Comparison of ENCODE assay signal across 25 cellular contexts in the genomic region with DNA sequence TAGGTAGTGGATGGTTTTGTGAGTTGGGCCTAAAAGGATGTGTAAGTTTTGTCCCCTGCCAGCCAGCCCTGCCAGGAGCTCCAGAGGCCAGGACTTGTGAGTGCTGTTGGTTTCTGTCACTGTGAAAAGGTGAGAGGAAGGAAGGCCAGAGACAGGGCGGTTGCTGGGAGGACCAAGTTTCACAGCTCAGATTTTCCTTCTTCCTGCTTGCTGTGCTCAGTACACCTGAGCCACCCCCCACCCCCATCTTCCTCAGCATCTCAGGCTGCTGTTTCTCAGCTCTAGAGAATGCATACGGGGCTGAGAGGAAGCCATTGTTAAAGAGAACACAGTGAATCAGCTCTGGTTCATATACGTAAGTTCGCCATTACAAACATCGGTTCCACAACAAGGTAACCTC.
"Had no signal": no experiment of that assay in that cellular context is flagged by ENCODE, and none has a peak within 500 bp of the region (broad histone marks: within the 10 kb centered on the region; RNA-seq: fewer than 3 reads in every experiment).

No MANE protein-coding gene starts in this region.

- H3K36me3 ChIP-seq: esophagus squamous epithelium, gastrocnemius medialis, heart right ventricle, left lung, lower lobe of right lung had no signal

- H3K9me3 Mint-ChIP-seq: dendritic cell treated with granulocyte-macrophage colony-stimulating factor and Interleukin-4, amounts not matched to agents 40 ng/mL and 50 ng/mL, for 4 days; effector memory CD8-positive, alpha-beta T cell had no signal

- H3K4me1 ChIP-seq: esophagus squamous epithelium, gastrocnemius medialis, heart right ventricle, left lung, lower lobe of right lung had no signal

- H3K27me3 Mint-ChIP-seq: dendritic cell treated with granulocyte-macrophage colony-stimulating factor and Interleukin-4, amounts not matched to agents 40 ng/mL and 50 ng/mL, for 4 days; naive thymus-derived CD8-positive, alpha-beta T cell had no signal

- H3K36me3 Mint-ChIP-seq: mesothelial cell of epicardium had no signal

- ATAC-seq: effector memory CD8-positive, alpha-beta T cell; esophagus mucosa; gastrocnemius medialis; heart right ventricle; left cardiac atrium; left lung; left ventricle myocardium superior; lower lobe of right lung; mucosa of descending colon; naive thymus-derived CD8-positive, alpha-beta T cell had no signal

- H3K9me3 ChIP-seq: esophagus squamous epithelium, gastrocnemius medialis, left lung, lower lobe of right lung, mucosa of descending colon had no signal

- DNase-seq: cortex of kidney; effector CD8-positive, alpha-beta T cell; effector memory CD8-positive, alpha-beta T cell; endodermal cell; erythroblast; esophagus squamous epithelium; foreskin fibroblast; foreskin melanocyte; gastrocnemius medialis; glutamatergic neuron; head of caudate nucleus; heart right ventricle; hippocampal formation; left cardiac atrium; left lung; left ventricle myocardium superior; lower lobe of right lung; mesenchymal stem cell; mucosa of descending colon; naive B cell; naive thymus-derived CD8-positive, alpha-beta T cell had no signal

- H3K27ac ChIP-seq: epithelial cell of prostate, esophagus squamous epithelium, gastrocnemius medialis, heart right ventricle, left lung, lower lobe of right lung had no signal

- H3K27ac Mint-ChIP-seq: dendritic cell treated with granulocyte-macrophage colony-stimulating factor and Interleukin-4, amounts not matched to agents 40 ng/mL and 50 ng/mL, for 4 days; effector memory CD8-positive, alpha-beta T cell; endodermal cell; mesothelial cell of epicardium; naive B cell; naive thymus-derived CD8-positive, alpha-beta T cell had no signal

- H3K4me1 Mint-ChIP-seq: endodermal cell; mesothelial cell of epicardium; naive B cell; naive thymus-derived CD8-positive, alpha-beta T cell had no signal

- H3K4me3 Mint-ChIP-seq: dendritic cell treated with granulocyte-macrophage colony-stimulating factor and Interleukin-4, amounts not matched to agents 40 ng/mL and 50 ng/mL, for 4 days; effector memory CD8-positive, alpha-beta T cell; endodermal cell; mesothelial cell of epicardium; naive B cell; naive thymus-derived CD8-positive, alpha-beta T cell had no signal

- H3K27me3 ChIP-seq: esophagus squamous epithelium, gastrocnemius medialis, heart right ventricle, left lung had no signal

- H3K4me3 ChIP-seq: esophagus squamous epithelium, gastrocnemius medialis, heart right ventricle, left lung, lower lobe of right lung, mucosa of descending colon had no signal
